ENCODE assay signal across 8 cellular contexts in the genomic region with DNA sequence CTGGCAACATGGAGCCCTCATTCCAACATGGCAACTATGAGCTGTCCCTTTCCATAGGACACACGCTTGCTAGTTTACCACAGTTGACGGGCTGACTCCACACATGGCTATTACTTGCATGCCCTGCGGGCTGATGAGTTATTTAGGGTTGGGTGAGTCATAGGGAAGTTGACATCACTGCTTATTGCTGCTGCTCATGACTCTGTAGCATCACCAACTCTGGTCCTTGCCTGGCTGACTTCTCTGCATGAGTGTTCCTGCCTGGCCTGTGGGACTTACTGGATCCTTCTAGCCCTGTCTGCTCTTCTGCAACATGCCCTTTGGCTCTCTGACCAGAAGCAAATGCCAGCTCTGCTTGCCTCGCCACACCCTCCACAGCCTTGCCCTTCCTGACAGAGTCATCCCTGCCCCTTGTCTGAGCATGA.
DNase-seq lines count a peak whose midpoint lies in the region; ATAC-seq, FAIRE-seq and TF ChIP-seq lines count a peak whose summit lies in the region.

No MANE protein-coding gene starts in this region.

- H3K36me3 Mint-ChIP-seq in memory B cell = peaks cover 18% of the 10 kb centered on the region

- no peak overlapping the region for H3K4me3 Mint-ChIP-seq in memory B cell

- H2BK20ac ChIP-seq in IMR-90 (ENCODE audit: low read depth, low read length) = peak overlapping the region; percentile 40; the same call in 1 of the 2 replicates

- in situ Hi-C loops in IMR-90 (cut with MboI; ENCODE audit: low sequenced_read_pairs) = no loop called here

- peak overlapping the region; percentile 46; the same call in 2 of the 3 replicates for H2BK15ac ChIP-seq in IMR-90 (ENCODE audit: low read depth, low read length)

- WGBS in IMR-90 (ENCODE audit: extremely low coverage in 2 of 2, insufficient read length in 1 of 2), 2 experiments = no CpG with 5 or more reads among the region's 4 CpGs
- 52% methylated on average over 4 of the region's 4 CpGs for WGBS in esophagus muscularis mucosa

- peak overlapping the region; percentile 26; the same call in 1 of the 2 replicates for H3K18ac ChIP-seq in IMR-90 (ENCODE audit: low read depth, low read length)

- peak overlapping the region in 1 of 2 experiments; percentile 66; a peak in 2 of 4 replicates for H4K8ac ChIP-seq in IMR-90 (ENCODE audit: low read depth in 2 of 2, low read length in 2 of 2)

- H2AK5ac ChIP-seq in IMR-90 (ENCODE audit: low read depth, low read length) = peak overlapping the region; percentile 74; the same call in 1 of the 2 replicates

- H3K4me3 ChIP-seq in IMR-90 (ENCODE audit: insufficient read depth, low read depth, low read length) (no peak overlapping the region), esophagus muscularis mucosa (no peak overlapping the region)

- TF ChIP-seq RAD21 in IMR-90 (IDR thresholded peaks at IDR 0.05; ENCODE audit: low read length) = no peak

- peak overlapping the region; percentile 85 for H2BK5ac ChIP-seq in IMR-90 (ENCODE audit: low read depth, low read length, poor library complexity, severe bottlenecking)

- FAIRE-seq in GM12891 (lab: Jason Lieb, UNC) = peak; percentile 41

- peak overlapping the region; percentile 74 for H2AK9ac ChIP-seq in IMR-90 (replicated peaks; ENCODE audit: low read depth, low read length, poor library complexity)

- TF ChIP-seq EP300 in esophagus muscularis mucosa (IDR thresholded peaks at IDR 0.05) = no peak

- H3K27ac Mint-ChIP-seq in memory B cell = peak overlapping the region; percentile 33

- no TSS peak for BruUV-seq in IMR-90 (replicated peaks; lab: Mats Ljungman, UMichigan)

- no peak overlapping the region for H3K4me2 ChIP-seq in IMR-90 (ENCODE audit: low read depth, low read length)

- H4K5ac ChIP-seq in IMR-90 (ENCODE audit: low read depth, low read length) = no peak overlapping the region

- H4K20me1 ChIP-seq in IMR-90 (ENCODE audit: insufficient read depth, low read length) = peaks cover 3% of the 10 kb centered on the region; the same call in 1 of the 2 replicates

- H3K79me1 ChIP-seq in IMR-90 (ENCODE audit: low read depth in 1 of 2, low read length in 2 of 2) = peaks cover 7 to 16% of the 10 kb centered on the region in 2 experiments; a peak in 3 of 4 replicates

- peak overlapping the region; percentile 77 for H3K4ac ChIP-seq in IMR-90 (ENCODE audit: low read depth, low read length)

- CTCF ChIA-PET in IMR-90 (lab: Yijun Ruan, JAX) = interaction anchor here (0.5 to 0.6 kb wide), 2 partner anchors 24 to 28 kb away, joined by 3 to 6 read pairs; no protein-coding TSS in a partner anchor

- TF ChIP-seq POLR2A in GM12891 (IDR thresholded peaks at IDR 0.05; ENCODE audit: low read depth, low read length) (no peak), IMR-90 (IDR thresholded peaks at IDR 0.05; ENCODE audit: low read depth, low read length) (no peak), esophagus muscularis mucosa (IDR thresholded peaks at IDR 0.05; ENCODE audit: low read depth) (no peak)

- H3K4me1 ChIP-seq in IMR-90 (ENCODE audit: control insufficient read depth, insufficient read depth, low read length) (peaks cover 4% of the 10 kb centered on the region; the same call in 1 of the 2 replicates), esophagus muscularis mucosa (peaks cover 0 to 5% (median 2%) of the 10 kb centered on the region in 4 donors)

- DNase-seq in GM12891 (ENCODE audit: insufficient read length, low spot score) (no peak), IMR-90 (peak; percentile 100), amniotic stem cell (lab: John Stamatoyannopoulos, UW) (peak; percentile 99), memory B cell (ENCODE audit: low spot score in 2 of 2) (no peak), NCI-H1092 treated with DMSO at 0.1 percent for 48 hours (lab: John Stamatoyannopoulos, UW) (no peak), NCI-H2171 (lab: John Stamatoyannopoulos, UW) (no peak), esophagus muscularis mucosa (ENCODE audit: extremely low spot score) (no peak)

- H3K23ac ChIP-seq in IMR-90 (ENCODE audit: low read depth, low read length) = no peak overlapping the region

- peak; percentile 80 for ATAC-seq in GM21737 (IDR thresholded peaks at IDR 0.05; ENCODE audit: unreplicated experiment)
- peak; percentile 98 for ATAC-seq in IMR-90 (ENCODE audit: low read depth)
- peak; percentile 91 for ATAC-seq in memory B cell (ENCODE audit: low read depth)

- peak overlapping the region; percentile 28; the same call in 1 of the 2 replicates for H4K91ac ChIP-seq in IMR-90 (ENCODE audit: insufficient read depth, low read depth, low read length)

- H3K36me3 ChIP-seq in IMR-90 (ENCODE audit: control insufficient read depth, insufficient read depth, low read length) = peaks cover 15% of the 10 kb centered on the region
- H3K36me3 ChIP-seq in esophagus muscularis mucosa = peaks cover 43 to 90% (median 59%) of the 10 kb centered on the region in 4 donors

- H3K27me3 Mint-ChIP-seq in memory B cell = no peaks in the 10 kb centered on the region

- intact Hi-C loops in IMR-90 (cut with micrococcal nuclease) = no loop called here
- intact Hi-C loops in esophagus muscularis mucosa (cut with DNase I) = no loop called here

- dilution Hi-C loops in IMR-90 (cut with HindIII; ENCODE audit: low sequenced_read_pairs, unreplicated experiment) = no loop called here

- H3K27ac ChIP-seq in IMR-90 (ENCODE audit: insufficient read depth, low read length) (peak overlapping the region; percentile 59), esophagus muscularis mucosa (replicated peaks in 1 of 4) (peak overlapping the region in 2 of 4 donors; percentile 7 to 23)

- H3K9ac ChIP-seq in IMR-90 (ENCODE audit: low read depth, low read length) = no peak overlapping the region

- H3K14ac ChIP-seq in IMR-90 (replicated peaks; ENCODE audit: low read depth, low read length) = peak overlapping the region; percentile 60

- H2AFZ ChIP-seq in IMR-90 (replicated peaks; ENCODE audit: low read length, poor library complexity) = peak overlapping the region; percentile 69

- H3K27me3 ChIP-seq in IMR-90 (ENCODE audit: control insufficient read depth, insufficient read depth, low read length) (no peaks in the 10 kb centered on the region), esophagus muscularis mucosa (no peaks in the 10 kb centered on the region)

- H2BK120ac ChIP-seq in IMR-90 (ENCODE audit: low read depth, low read length) = peak overlapping the region; percentile 73

- peaks cover 13% of the 10 kb centered on the region for H3K9me1 ChIP-seq in IMR-90 (ENCODE audit: insufficient read depth, low read length)

- TF ChIP-seq CTCF in IMR-90 (conservative IDR thresholded peaks at IDR 0.05; ENCODE audit: low read depth, low read length) = no peak
- no peak for TF ChIP-seq CTCF in esophagus muscularis mucosa (IDR thresholded peaks at IDR 0.05)

- H3K9me3 Mint-ChIP-seq in memory B cell = no peaks in the 10 kb centered on the region

- peak overlapping the region; percentile 5; the same call in 1 of the 2 replicates for H3K56ac ChIP-seq in IMR-90 (ENCODE audit: extremely low read depth, insufficient read depth, low read length)

- POLR2A ChIA-PET in IMR-90 (lab: Charles Lee; ENCODE audit: unreplicated experiment) = interaction anchor here (0.5 kb wide), 1 partner anchor 447 kb away, joined by 4 read pairs; no protein-coding TSS in a partner anchor

- peaks cover 7% of the 10 kb centered on the region for H3K4me1 Mint-ChIP-seq in memory B cell

- no peaks in the 10 kb centered on the region for H3K9me3 ChIP-seq in IMR-90 (ENCODE audit: control insufficient read depth, insufficient read depth, low read length)
- H3K9me3 ChIP-seq in esophagus muscularis mucosa = no peaks in the 10 kb centered on the region

TF ChIP-seq in GM12891, 5 proteins besides CTCF, POLR2A, EP300 and RAD21:
- no peak for TF ChIP-seq POU2F2 (IDR thresholded peaks at IDR 0.05; ENCODE audit: low read depth, low read length)
- peak; percentile 57 for TF ChIP-seq PAX5 (IDR thresholded peaks at IDR 0.05; ENCODE audit: insufficient read depth, low read length, severe bottlenecking)

TF ChIP-seq in IMR-90, 13 proteins besides CTCF, POLR2A, EP300 and RAD21:
- TF ChIP-seq MAZ (IDR thresholded peaks at IDR 0.05; ENCODE audit: borderline replicate concordance, low read depth, low read length) (peak; percentile 19; the same call in 1 of the 2 replicates), MXI1 (IDR thresholded peaks at IDR 0.05; ENCODE audit: borderline replicate concordance, low read depth, low read length) (peak; percentile 97), SMC3 (IDR thresholded peaks at IDR 0.05; ENCODE audit: low read depth, low read length) (no peak), CEBPB (IDR thresholded peaks at IDR 0.05; ENCODE audit: low read depth, low read length) (peak; percentile 79), RFX5 (IDR thresholded peaks at IDR 0.05; ENCODE audit: low read depth, low read length) (no peak), MAFK (IDR thresholded peaks at IDR 0.05; ENCODE audit: low read depth, low read length) (0 out of 2 replicates have a peak, but pooled peaks have one; percentile 12), USF2 (IDR thresholded peaks at IDR 0.05; ENCODE audit: low read depth, low read length) (no peak; the same call in 1 of the 2 replicates), RCOR1 (IDR thresholded peaks at IDR 0.05; ENCODE audit: insufficient replicate concordance, low read length) (peak; percentile 81), BHLHE40 (IDR thresholded peaks at IDR 0.05; ENCODE audit: low read depth, low read length) (peak; percentile 82), CHD1 (IDR thresholded peaks at IDR 0.05; ENCODE audit: low read depth, low read length) (peak; percentile 74), FOS (IDR thresholded peaks at IDR 0.05; ENCODE audit: low read depth, low read length) (peak; percentile 99), ELK1 (IDR thresholded peaks at IDR 0.05; ENCODE audit: borderline replicate concordance, low read depth, low read length) (no peak), NFE2L2 (IDR thresholded peaks at IDR 0.05; ENCODE audit: low read depth, low read length) (no peak; the same call in 1 of the 2 replicates)

Comparison
In these comparisons a context has a peak if more than half of its experiments do, and no peak if none do; other contexts are left out.
1. DNase-seq: peak in IMR-90 (single experiment) and amniotic stem cell (single experiment); none in GM12891 (single experiment), memory B cell (0 of 2), NCI-H1092 treated with DMSO at 0.1 percent for 48 hours (single experiment), NCI-H2171 (single experiment) and esophagus muscularis mucosa (single experiment).
2. Peak in every context shown above with its lines, with median percentiles within 50 percentile points of each other: ATAC-seq.